Comparison of ENCODE assay signal across 18 cellular contexts in the genomic region with DNA sequence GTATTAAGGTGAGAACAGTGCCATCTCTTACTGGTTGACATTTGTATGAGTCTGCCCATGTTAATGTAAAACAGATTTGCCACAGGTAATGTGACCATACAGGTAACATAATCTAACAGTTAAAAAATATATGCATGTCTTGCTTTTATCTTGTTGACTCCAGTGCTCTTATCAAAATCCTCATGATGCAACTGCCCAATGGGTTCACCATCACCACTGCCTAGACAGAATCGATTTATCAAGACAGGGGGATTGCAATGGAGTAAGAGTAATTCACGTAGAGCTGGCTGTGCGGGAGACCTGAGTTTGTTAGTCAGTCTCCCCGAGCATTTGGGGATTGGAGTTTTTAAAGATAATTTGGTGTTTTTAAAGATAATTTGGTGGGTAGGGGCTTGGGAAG.
"Had no signal": no experiment of that assay in that cellular context is flagged by ENCODE, and none has a peak within 500 bp of the region (broad histone marks: within the 10 kb centered on the region; RNA-seq: fewer than 3 reads in every experiment).

No MANE protein-coding gene starts in this region.

- H3K4me3 Mint-ChIP-seq: activated CD4-positive, alpha-beta memory T cell treated with anti-CD3 and anti-CD28 coated beads, Interleukin-2, amount 10 ng/mL, durations not matched to agents 7 days and 5 days; activated naive CD4-positive, alpha-beta T cell treated with anti-CD3 and anti-CD28 coated beads for 36 hours; activated naive CD8-positive, alpha-beta T cell treated with anti-CD3 and anti-CD28 coated beads, Interleukin-2, amount 50 U/mL, for 24 hours; activated T-cell treated with anti-CD3 and anti-CD28 coated beads, Interleukin-2, amount 50 U/mL, for 24 hours; T-helper 2 cell treated with Interferon-gamma antibody and Interleukin-4, amounts not matched to agents 5 μg/mL and 100 μg/mL, for 36 hours had no signal

- H3K36me3 ChIP-seq: gastrocnemius medialis, ovary, stomach had no signal

- ATAC-seq: gastrocnemius medialis, sciatic nerve had no signal

- DNase-seq: activated CD4-positive, alpha-beta memory T cell treated with anti-CD3 and anti-CD28 coated beads, Interleukin-2, amount 10 ng/mL, durations not matched to agents 7 days and 5 days; activated CD4-positive, alpha-beta T cell treated with anti-CD3 and anti-CD28 coated beads for 48 hours; activated CD4-positive, CD25-positive, alpha-beta regulatory T cell; activated naive CD8-positive, alpha-beta T cell treated with anti-CD3 and anti-CD28 coated beads, Interleukin-2, amount 50 U/mL, for 24 hours; activated T-cell treated with anti-CD3 and anti-CD28 coated beads, Interleukin-2, amount 50 U/mL, for 24 hours; anterior cingulate cortex; gastrocnemius medialis; left ventricle myocardium superior; mesenchymal stem cell; naive thymus-derived CD8-positive, alpha-beta T cell; ovary; stimulated activated CD4-positive, alpha-beta T cell treated with anti-CD3 and anti-CD28 coated beads, Interleukin-4, amount 100 ng/mL, for 1 hour; stomach had no signal

- H3K4me3 ChIP-seq: coronary artery, gastrocnemius medialis, ovary, smooth muscle cell, stomach had no signal

- H3K9me3 ChIP-seq: gastrocnemius medialis, ovary, stomach had no signal

- H3K27me3 Mint-ChIP-seq: activated CD4-positive, alpha-beta memory T cell treated with anti-CD3 and anti-CD28 coated beads, Interleukin-2, amount 10 ng/mL, durations not matched to agents 7 days and 5 days; activated T-cell treated with anti-CD3 and anti-CD28 coated beads, Interleukin-2, amount 50 U/mL, for 24 hours; naive thymus-derived CD8-positive, alpha-beta T cell had no signal

- H3K9me3 Mint-ChIP-seq: activated CD4-positive, alpha-beta memory T cell treated with anti-CD3 and anti-CD28 coated beads, Interleukin-2, amount 10 ng/mL, durations not matched to agents 7 days and 5 days; activated naive CD8-positive, alpha-beta T cell treated with anti-CD3 and anti-CD28 coated beads, Interleukin-2, amount 50 U/mL, for 24 hours; activated T-cell treated with anti-CD3 and anti-CD28 coated beads, Interleukin-2, amount 50 U/mL, for 24 hours; naive thymus-derived CD8-positive, alpha-beta T cell; T-helper 2 cell treated with Interferon-gamma antibody and Interleukin-4, amounts not matched to agents 5 μg/mL and 100 μg/mL, for 36 hours had no signal

- H3K27ac ChIP-seq: coronary artery, gastrocnemius medialis, ovary had no signal

- H3K27ac Mint-ChIP-seq: activated CD4-positive, alpha-beta memory T cell treated with anti-CD3 and anti-CD28 coated beads, Interleukin-2, amount 10 ng/mL, durations not matched to agents 7 days and 5 days; activated T-cell treated with anti-CD3 and anti-CD28 coated beads, Interleukin-2, amount 50 U/mL, for 24 hours; T-helper 2 cell treated with Interferon-gamma antibody and Interleukin-4, amounts not matched to agents 5 μg/mL and 100 μg/mL, for 36 hours had no signal

- H3K27me3 ChIP-seq: gastrocnemius medialis, ovary, stomach had no signal
